ENCODE assay signal across 1 cellular context in the genomic region with DNA sequence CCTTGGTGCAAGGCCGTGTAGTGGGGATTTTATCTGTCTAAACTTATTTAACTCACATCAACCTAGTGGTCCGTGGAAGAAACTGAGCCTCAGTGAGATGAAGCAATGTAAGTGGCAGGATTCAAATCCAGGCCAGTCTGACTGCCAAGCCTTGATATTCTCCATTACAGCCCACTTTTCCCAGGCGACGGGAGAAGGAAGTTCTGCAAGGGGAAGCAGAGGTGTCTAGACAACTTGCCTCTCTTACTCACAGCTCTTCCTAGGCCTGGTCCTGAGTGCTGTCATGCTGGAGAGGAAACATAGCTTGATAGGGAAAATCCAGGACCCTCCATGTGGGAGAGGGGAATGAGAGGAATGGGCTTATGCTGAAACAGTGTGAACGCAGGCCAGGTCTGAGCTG.
TF ChIP-seq lines count a peak whose summit lies in the region.

No MANE protein-coding gene starts in this region.

TF ChIP-seq in GM23338, 12 proteins besides CTCF, POLR2A, EP300 and RAD21 (continued from another document):
- TF ChIP-seq, protein P1, sequence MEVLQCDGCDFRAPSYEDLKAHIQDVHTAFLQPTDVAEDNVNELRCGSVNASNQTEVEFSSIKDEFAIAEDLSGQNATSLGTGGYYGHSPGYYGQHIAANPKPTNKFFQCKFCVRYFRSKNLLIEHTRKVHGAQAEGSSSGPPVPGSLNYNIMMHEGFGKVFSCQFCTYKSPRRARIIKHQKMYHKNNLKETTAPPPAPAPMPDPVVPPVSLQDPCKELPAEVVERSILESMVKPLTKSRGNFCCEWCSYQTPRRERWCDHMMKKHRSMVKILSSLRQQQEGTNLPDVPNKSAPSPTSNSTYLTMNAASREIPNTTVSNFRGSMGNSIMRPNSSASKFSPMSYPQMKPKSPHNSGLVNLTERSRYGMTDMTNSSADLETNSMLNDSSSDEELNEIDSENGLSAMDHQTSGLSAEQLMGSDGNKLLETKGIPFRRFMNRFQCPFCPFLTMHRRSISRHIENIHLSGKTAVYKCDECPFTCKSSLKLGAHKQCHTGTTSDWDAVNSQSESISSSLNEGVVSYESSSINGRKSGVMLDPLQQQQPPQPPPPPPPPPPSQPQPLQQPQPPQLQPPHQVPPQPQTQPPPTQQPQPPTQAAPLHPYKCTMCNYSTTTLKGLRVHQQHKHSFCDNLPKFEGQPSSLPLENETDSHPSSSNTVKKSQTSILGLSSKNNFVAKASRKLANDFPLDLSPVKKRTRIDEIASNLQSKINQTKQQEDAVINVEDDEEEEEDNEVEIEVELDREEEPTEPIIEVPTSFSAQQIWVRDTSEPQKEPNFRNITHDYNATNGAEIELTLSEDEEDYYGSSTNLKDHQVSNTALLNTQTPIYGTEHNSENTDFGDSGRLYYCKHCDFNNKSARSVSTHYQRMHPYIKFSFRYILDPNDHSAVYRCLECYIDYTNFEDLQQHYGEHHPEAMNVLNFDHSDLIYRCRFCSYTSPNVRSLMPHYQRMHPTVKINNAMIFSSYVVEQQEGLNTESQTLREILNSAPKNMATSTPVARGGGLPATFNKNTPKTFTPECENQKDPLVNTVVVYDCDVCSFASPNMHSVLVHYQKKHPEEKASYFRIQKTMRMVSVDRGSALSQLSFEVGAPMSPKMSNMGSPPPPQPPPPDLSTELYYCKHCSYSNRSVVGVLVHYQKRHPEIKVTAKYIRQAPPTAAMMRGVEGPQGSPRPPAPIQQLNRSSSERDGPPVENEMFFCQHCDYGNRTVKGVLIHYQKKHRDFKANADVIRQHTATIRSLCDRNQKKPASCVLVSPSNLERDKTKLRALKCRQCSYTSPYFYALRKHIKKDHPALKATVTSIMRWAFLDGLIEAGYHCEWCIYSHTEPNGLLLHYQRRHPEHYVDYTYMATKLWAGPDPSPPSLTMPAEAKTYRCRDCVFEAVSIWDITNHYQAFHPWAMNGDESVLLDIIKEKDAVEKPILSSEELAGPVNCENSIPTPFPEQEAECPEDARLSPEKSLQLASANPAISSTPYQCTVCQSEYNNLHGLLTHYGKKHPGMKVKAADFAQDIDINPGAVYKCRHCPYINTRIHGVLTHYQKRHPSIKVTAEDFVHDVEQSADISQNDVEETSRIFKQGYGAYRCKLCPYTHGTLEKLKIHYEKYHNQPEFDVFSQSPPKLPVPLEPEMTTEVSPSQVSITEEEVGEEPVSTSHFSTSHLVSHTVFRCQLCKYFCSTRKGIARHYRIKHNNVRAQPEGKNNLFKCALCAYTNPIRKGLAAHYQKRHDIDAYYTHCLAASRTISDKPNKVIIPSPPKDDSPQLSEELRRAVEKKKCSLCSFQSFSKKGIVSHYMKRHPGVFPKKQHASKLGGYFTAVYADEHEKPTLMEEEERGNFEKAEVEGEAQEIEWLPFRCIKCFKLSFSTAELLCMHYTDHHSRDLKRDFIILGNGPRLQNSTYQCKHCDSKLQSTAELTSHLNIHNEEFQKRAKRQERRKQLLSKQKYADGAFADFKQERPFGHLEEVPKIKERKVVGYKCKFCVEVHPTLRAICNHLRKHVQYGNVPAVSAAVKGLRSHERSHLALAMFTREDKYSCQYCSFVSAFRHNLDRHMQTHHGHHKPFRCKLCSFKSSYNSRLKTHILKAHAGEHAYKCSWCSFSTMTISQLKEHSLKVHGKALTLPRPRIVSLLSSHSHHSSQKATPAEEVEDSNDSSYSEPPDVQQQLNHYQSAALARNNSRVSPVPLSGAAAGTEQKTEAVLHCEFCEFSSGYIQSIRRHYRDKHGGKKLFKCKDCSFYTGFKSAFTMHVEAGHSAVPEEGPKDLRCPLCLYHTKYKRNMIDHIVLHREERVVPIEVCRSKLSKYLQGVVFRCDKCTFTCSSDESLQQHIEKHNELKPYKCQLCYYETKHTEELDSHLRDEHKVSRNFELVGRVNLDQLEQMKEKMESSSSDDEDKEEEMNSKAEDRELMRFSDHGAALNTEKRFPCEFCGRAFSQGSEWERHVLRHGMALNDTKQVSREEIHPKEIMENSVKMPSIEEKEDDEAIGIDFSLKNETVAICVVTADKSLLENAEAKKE (CRISPR knock-in tag; IDR thresholded peaks at IDR 0.05): no peak
- TF ChIP-seq EZH2phosphoT487 (IDR thresholded peaks at IDR 0.05; ENCODE audit: unreplicated experiment): no peak
- no peak for TF ChIP-seq ZNF331 (CRISPR knock-in tag; IDR thresholded peaks at IDR 0.05; ENCODE audit: low read depth)
- no peak for TF ChIP-seq JUNB (IDR thresholded peaks at IDR 0.05; ENCODE audit: unreplicated experiment)
- TF ChIP-seq, protein P2, sequence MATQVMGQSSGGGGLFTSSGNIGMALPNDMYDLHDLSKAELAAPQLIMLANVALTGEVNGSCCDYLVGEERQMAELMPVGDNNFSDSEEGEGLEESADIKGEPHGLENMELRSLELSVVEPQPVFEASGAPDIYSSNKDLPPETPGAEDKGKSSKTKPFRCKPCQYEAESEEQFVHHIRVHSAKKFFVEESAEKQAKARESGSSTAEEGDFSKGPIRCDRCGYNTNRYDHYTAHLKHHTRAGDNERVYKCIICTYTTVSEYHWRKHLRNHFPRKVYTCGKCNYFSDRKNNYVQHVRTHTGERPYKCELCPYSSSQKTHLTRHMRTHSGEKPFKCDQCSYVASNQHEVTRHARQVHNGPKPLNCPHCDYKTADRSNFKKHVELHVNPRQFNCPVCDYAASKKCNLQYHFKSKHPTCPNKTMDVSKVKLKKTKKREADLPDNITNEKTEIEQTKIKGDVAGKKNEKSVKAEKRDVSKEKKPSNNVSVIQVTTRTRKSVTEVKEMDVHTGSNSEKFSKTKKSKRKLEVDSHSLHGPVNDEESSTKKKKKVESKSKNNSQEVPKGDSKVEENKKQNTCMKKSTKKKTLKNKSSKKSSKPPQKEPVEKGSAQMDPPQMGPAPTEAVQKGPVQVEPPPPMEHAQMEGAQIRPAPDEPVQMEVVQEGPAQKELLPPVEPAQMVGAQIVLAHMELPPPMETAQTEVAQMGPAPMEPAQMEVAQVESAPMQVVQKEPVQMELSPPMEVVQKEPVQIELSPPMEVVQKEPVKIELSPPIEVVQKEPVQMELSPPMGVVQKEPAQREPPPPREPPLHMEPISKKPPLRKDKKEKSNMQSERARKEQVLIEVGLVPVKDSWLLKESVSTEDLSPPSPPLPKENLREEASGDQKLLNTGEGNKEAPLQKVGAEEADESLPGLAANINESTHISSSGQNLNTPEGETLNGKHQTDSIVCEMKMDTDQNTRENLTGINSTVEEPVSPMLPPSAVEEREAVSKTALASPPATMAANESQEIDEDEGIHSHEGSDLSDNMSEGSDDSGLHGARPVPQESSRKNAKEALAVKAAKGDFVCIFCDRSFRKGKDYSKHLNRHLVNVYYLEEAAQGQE (IDR thresholded peaks at IDR 0.05; ENCODE audit: unreplicated experiment): no peak
- TF ChIP-seq ZNF114 (CRISPR knock-in tag; IDR thresholded peaks at IDR 0.05): no peak
- no peak for TF ChIP-seq EZH2 (IDR thresholded peaks at IDR 0.05; ENCODE audit: low read depth, unreplicated experiment)
